Comparison of ENCODE assay signal across 1 cellular context in genomic region chr1:76501136-76501535, GRCh38.
TF ChIP-seq lines count a peak whose summit lies in the region.

No MANE protein-coding gene starts in this region.

TF ChIP-seq in HepG2, 621 proteins besides CTCF, POLR2A, EP300 and RAD21 (continued from another document):
- TF ChIP-seq, protein P1, sequence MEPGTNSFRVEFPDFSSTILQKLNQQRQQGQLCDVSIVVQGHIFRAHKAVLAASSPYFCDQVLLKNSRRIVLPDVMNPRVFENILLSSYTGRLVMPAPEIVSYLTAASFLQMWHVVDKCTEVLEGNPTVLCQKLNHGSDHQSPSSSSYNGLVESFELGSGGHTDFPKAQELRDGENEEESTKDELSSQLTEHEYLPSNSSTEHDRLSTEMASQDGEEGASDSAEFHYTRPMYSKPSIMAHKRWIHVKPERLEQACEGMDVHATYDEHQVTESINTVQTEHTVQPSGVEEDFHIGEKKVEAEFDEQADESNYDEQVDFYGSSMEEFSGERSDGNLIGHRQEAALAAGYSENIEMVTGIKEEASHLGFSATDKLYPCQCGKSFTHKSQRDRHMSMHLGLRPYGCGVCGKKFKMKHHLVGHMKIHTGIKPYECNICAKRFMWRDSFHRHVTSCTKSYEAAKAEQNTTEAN (CRISPR knock-in tag; conservative IDR thresholded peaks at IDR 0.05), result no peak
- TF ChIP-seq POLR2G (IDR thresholded peaks at IDR 0.05; ENCODE audit: low read depth, low read length) (no peak), SALL1 (CRISPR knock-in tag; IDR thresholded peaks at IDR 0.05) (no peak), NAIF1 (CRISPR knock-in tag; IDR thresholded peaks at IDR 0.05; ENCODE audit: borderline replicate concordance) (no peak), TARDBP (CRISPR knock-in tag; IDR thresholded peaks at IDR 0.05) (no peak), ZC3H13 (CRISPR knock-in tag; IDR thresholded peaks at IDR 0.05) (no peak), ZNF20 (CRISPR knock-in tag; IDR thresholded peaks at IDR 0.05) (no peak), SNAPC2 (CRISPR knock-in tag; IDR thresholded peaks at IDR 0.05) (no peak)
TF ChIP-seq in HepG2: peak in this region for 0.
